Comparison of ENCODE assay signal across 1 cellular context in the genomic region with DNA sequence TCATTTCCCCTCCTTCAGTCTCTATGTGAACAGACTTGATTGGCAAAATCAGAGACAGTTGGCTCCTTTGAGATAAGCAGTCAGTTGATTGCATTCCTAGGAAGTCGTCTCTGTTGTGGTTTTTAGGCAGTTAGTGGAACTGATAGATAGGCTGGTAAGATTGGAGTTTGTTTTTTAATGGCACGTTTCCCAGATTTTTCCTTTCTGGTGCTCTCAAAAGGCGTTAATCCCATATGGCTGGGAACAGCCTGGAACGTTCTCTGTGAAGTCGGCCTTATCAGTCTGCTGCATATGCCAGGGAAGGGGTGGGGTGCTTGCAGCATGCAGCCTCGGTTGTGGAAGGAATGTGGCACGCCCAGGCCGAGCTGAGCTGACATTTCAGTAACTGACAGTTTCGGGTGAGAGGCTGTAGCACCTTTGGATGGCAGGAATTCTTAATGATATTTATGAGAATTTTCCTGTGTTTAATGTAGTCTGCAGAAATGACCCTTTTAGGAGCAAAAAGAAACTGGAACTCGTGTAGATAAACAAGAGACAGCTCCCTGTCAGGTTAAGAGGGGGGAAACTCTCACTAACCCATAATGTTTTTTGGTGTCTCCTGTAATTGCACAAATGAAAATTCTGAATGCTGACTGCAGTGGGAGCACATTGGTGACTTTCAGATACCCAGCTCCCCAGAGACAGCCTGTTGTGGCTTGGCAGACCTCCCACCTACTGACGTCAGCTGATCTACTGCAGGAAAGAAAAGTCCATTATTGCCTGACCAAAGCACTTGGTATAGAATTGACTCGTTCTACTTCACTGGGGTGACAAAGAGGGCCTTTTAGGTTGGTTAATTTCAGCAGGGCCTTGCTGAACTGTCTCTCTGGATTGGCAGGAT.
TF ChIP-seq lines count a peak whose summit lies in the region.

No MANE protein-coding gene starts in this region.

TF ChIP-seq in K562, 482 proteins besides CTCF, POLR2A, EP300 and RAD21 (continued from another document and continues in another):
- TF ChIP-seq THRA (IDR thresholded peaks at IDR 0.05): no peak
- TF ChIP-seq GABPB2 (CRISPR knock-in tag; conservative IDR thresholded peaks at IDR 0.05): no peak
- TF ChIP-seq, protein P1, sequence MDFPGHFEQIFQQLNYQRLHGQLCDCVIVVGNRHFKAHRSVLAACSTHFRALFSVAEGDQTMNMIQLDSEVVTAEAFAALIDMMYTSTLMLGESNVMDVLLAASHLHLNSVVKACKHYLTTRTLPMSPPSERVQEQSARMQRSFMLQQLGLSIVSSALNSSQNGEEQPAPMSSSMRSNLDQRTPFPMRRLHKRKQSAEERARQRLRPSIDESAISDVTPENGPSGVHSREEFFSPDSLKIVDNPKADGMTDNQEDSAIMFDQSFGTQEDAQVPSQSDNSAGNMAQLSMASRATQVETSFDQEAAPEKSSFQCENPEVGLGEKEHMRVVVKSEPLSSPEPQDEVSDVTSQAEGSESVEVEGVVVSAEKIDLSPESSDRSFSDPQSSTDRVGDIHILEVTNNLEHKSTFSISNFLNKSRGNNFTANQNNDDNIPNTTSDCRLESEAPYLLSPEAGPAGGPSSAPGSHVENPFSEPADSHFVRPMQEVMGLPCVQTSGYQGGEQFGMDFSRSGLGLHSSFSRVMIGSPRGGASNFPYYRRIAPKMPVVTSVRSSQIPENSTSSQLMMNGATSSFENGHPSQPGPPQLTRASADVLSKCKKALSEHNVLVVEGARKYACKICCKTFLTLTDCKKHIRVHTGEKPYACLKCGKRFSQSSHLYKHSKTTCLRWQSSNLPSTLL (IDR thresholded peaks at IDR 0.05): no peak
- no peak for TF ChIP-seq FOXK1 (CRISPR knock-in tag; IDR thresholded peaks at IDR 0.05; ENCODE audit: borderline replicate concordance)
- no peak for TF ChIP-seq FOXA1 (IDR thresholded peaks at IDR 0.05; ENCODE audit: borderline replicate concordance)
- TF ChIP-seq, protein P2, sequence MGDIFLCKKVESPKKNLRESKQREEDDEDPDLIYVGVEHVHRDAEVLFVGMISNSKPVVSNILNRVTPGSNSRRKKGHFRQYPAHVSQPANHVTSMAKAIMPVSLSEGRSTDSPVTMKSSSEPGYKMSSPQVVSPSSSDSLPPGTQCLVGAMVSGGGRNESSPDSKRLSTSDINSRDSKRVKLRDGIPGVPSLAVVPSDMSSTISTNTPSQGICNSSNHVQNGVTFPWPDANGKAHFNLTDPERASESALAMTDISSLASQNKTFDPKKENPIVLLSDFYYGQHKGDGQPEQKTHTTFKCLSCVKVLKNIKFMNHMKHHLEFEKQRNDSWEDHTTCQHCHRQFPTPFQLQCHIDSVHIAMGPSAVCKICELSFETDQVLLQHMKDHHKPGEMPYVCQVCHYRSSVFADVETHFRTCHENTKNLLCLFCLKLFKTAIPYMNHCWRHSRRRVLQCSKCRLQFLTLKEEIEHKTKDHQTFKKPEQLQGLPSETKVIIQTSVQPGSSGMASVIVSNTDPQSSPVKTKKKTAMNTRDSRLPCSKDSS (IDR thresholded peaks at IDR 0.05; ENCODE audit: low read depth, partially characterized antibody): no peak
- peak; percentile 100 for TF ChIP-seq TCF7 (IDR thresholded peaks at IDR 0.05; ENCODE audit: borderline replicate concordance)
- no peak for TF ChIP-seq HNRNPK (IDR thresholded peaks at IDR 0.05; ENCODE audit: low read depth, low read length, poor library complexity, severe bottlenecking)
- no peak for TF ChIP-seq TAF15 (IDR thresholded peaks at IDR 0.05; ENCODE audit: low read depth, low read length)
- TF ChIP-seq HDAC8 (tag; IDR thresholded peaks at IDR 0.05): no peak
- TF ChIP-seq CEBPB (tag; IDR thresholded peaks at IDR 0.05): 0 out of 2 replicates have a peak, but pooled peaks have one; percentile 36
- TF ChIP-seq, protein P3, sequence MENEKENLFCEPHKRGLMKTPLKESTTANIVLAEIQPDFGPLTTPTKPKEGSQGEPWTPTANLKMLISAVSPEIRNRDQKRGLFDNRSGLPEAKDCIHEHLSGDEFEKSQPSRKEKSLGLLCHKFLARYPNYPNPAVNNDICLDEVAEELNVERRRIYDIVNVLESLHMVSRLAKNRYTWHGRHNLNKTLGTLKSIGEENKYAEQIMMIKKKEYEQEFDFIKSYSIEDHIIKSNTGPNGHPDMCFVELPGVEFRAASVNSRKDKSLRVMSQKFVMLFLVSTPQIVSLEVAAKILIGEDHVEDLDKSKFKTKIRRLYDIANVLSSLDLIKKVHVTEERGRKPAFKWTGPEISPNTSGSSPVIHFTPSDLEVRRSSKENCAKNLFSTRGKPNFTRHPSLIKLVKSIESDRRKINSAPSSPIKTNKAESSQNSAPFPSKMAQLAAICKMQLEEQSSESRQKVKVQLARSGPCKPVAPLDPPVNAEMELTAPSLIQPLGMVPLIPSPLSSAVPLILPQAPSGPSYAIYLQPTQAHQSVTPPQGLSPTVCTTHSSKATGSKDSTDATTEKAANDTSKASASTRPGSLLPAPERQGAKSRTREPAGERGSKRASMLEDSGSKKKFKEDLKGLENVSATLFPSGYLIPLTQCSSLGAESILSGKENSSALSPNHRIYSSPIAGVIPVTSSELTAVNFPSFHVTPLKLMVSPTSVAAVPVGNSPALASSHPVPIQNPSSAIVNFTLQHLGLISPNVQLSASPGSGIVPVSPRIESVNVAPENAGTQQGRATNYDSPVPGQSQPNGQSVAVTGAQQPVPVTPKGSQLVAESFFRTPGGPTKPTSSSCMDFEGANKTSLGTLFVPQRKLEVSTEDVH (IDR thresholded peaks at IDR 0.05; ENCODE audit: low read depth, partially characterized antibody): peak; percentile 79
- TF ChIP-seq ASH1L (IDR thresholded peaks at IDR 0.05; ENCODE audit: borderline replicate concordance, low read depth, partially characterized antibody): no peak
- TF ChIP-seq SIN3A (IDR thresholded peaks at IDR 0.05; ENCODE audit: borderline replicate concordance in 2 of 2, control insufficient read depth in 1 of 2, low read depth in 2 of 2, low read length in 2 of 2): peak in 1 of 2 experiments; percentile 19; a peak in 1 of 4 replicates
- TF ChIP-seq ZSCAN29 (IDR thresholded peaks at IDR 0.05): no peak
- no peak; the same call in 1 of the 2 replicates for TF ChIP-seq TCFL5 (CRISPR knock-in tag; conservative IDR thresholded peaks at IDR 0.05)
- no peak for TF ChIP-seq RBM34 (IDR thresholded peaks at IDR 0.05; ENCODE audit: borderline replicate concordance, insufficient read depth, low read length)
- no peak for TF ChIP-seq HOXB6 (CRISPR knock-in tag; IDR thresholded peaks at IDR 0.05; ENCODE audit: borderline replicate concordance)
- no peak for TF ChIP-seq RHOXF2B (CRISPR knock-in tag; conservative IDR thresholded peaks at IDR 0.05)
- no peak for TF ChIP-seq MLX (CRISPR knock-in tag; conservative IDR thresholded peaks at IDR 0.05)
- no peak for TF ChIP-seq MCM5 (IDR thresholded peaks at IDR 0.05; ENCODE audit: low read depth)
- peak in 1 of 2 experiments; percentile 73; a peak in 1 of 4 replicates for TF ChIP-seq MCM7 (IDR thresholded peaks at IDR 0.05)
- TF ChIP-seq NEUROD1 (IDR thresholded peaks at IDR 0.05; ENCODE audit: borderline replicate concordance, low read depth, low read length, partially characterized antibody): no peak
- TF ChIP-seq RBM17 (IDR thresholded peaks at IDR 0.05; ENCODE audit: borderline replicate concordance, low read depth, low read length): no peak
- TF ChIP-seq SRSF1 (IDR thresholded peaks at IDR 0.05; ENCODE audit: low read depth, low read length): no peak
- no peak for TF ChIP-seq RERE (CRISPR knock-in tag; IDR thresholded peaks at IDR 0.05; ENCODE audit: borderline replicate concordance)
- TF ChIP-seq RFX7 (CRISPR knock-in tag; IDR thresholded peaks at IDR 0.05): no peak
- TF ChIP-seq SPI1 (IDR thresholded peaks at IDR 0.05; ENCODE audit: borderline replicate concordance, low read depth, low read length): no peak
- TF ChIP-seq PPARD (CRISPR knock-in tag; IDR thresholded peaks at IDR 0.05): no peak
- TF ChIP-seq, protein P4, sequence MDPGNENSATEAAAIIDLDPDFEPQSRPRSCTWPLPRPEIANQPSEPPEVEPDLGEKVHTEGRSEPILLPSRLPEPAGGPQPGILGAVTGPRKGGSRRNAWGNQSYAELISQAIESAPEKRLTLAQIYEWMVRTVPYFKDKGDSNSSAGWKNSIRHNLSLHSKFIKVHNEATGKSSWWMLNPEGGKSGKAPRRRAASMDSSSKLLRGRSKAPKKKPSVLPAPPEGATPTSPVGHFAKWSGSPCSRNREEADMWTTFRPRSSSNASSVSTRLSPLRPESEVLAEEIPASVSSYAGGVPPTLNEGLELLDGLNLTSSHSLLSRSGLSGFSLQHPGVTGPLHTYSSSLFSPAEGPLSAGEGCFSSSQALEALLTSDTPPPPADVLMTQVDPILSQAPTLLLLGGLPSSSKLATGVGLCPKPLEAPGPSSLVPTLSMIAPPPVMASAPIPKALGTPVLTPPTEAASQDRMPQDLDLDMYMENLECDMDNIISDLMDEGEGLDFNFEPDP (CRISPR knock-in tag; IDR thresholded peaks at IDR 0.05): no peak
- no peak; a peak in 1 of 4 replicates for TF ChIP-seq CSDE1 (IDR thresholded peaks at IDR 0.05)
- TF ChIP-seq E2F4 (CRISPR knock-in tag; IDR thresholded peaks at IDR 0.05; ENCODE audit: low read depth): no peak
- TF ChIP-seq ZNF347 (CRISPR knock-in tag; IDR thresholded peaks at IDR 0.05; ENCODE audit: low read depth): 0 out of 2 replicates have a peak, but pooled peaks have one; percentile 76
- TF ChIP-seq PRPF4 (IDR thresholded peaks at IDR 0.05; ENCODE audit: insufficient read depth, low read depth, low read length, poor library complexity, severe bottlenecking): no peak
- TF ChIP-seq, protein P5, sequence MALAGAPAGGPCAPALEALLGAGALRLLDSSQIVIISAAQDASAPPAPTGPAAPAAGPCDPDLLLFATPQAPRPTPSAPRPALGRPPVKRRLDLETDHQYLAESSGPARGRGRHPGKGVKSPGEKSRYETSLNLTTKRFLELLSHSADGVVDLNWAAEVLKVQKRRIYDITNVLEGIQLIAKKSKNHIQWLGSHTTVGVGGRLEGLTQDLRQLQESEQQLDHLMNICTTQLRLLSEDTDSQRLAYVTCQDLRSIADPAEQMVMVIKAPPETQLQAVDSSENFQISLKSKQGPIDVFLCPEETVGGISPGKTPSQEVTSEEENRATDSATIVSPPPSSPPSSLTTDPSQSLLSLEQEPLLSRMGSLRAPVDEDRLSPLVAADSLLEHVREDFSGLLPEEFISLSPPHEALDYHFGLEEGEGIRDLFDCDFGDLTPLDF (CRISPR knock-in tag; IDR thresholded peaks at IDR 0.05): no peak
- TF ChIP-seq KLF13 (tag; IDR thresholded peaks at IDR 0.05; ENCODE audit: borderline replicate concordance, low read depth): peak; percentile 76; the same call in 1 of the 2 replicates
- no peak for TF ChIP-seq ZFX (CRISPR knock-in tag; IDR thresholded peaks at IDR 0.05)
- TF ChIP-seq JUND (IDR thresholded peaks at IDR 0.05; ENCODE audit: borderline replicate concordance, low read depth, low read length): peak; percentile 60; the same call in 1 of the 2 replicates
- TF ChIP-seq JUND (tag; IDR thresholded peaks at IDR 0.05; ENCODE audit: borderline replicate concordance, low read depth, low read length): peak; percentile 74; the same call in 2 of the 3 replicates
